Comparison of ENCODE assay signal across 2 cellular contexts in the genomic region with DNA sequence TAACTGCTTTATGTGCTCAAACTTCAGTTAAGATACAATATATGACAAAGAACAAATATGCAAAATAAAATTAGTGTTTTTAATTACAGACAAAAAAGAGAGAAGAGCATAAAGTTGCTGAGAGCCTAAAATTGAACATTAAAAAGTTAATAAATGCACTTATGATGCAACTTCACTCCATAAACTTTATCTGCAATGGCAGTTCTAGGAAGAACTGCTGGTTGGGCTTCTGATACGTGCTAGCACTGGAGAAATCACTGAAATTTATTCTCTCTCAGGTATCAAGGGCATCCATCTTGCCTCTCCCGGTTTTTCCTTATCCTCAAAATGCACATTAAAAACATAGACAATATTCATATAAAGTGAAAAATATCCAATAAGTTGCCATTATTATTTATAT.
TF ChIP-seq lines count a peak whose summit lies in the region.

No MANE protein-coding gene starts in this region.

TF ChIP-seq in IMR-90, 13 proteins besides CTCF, POLR2A, EP300 and RAD21:
- TF ChIP-seq, protein P1, sequence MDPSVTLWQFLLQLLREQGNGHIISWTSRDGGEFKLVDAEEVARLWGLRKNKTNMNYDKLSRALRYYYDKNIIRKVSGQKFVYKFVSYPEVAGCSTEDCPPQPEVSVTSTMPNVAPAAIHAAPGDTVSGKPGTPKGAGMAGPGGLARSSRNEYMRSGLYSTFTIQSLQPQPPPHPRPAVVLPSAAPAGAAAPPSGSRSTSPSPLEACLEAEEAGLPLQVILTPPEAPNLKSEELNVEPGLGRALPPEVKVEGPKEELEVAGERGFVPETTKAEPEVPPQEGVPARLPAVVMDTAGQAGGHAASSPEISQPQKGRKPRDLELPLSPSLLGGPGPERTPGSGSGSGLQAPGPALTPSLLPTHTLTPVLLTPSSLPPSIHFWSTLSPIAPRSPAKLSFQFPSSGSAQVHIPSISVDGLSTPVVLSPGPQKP (IDR thresholded peaks at IDR 0.05; ENCODE audit: borderline replicate concordance, low read depth, low read length) = no peak
- TF ChIP-seq CEBPB (IDR thresholded peaks at IDR 0.05; ENCODE audit: low read depth, low read length) = peak; percentile 42; the same call in 1 of the 2 replicates
- no peak for TF ChIP-seq BHLHE40 (IDR thresholded peaks at IDR 0.05; ENCODE audit: low read depth, low read length)

TF ChIP-seq in K562, 482 proteins besides CTCF, POLR2A, EP300 and RAD21:
- peak; percentile 64 for TF ChIP-seq ARID1B (IDR thresholded peaks at IDR 0.05)
- TF ChIP-seq, protein P2, sequence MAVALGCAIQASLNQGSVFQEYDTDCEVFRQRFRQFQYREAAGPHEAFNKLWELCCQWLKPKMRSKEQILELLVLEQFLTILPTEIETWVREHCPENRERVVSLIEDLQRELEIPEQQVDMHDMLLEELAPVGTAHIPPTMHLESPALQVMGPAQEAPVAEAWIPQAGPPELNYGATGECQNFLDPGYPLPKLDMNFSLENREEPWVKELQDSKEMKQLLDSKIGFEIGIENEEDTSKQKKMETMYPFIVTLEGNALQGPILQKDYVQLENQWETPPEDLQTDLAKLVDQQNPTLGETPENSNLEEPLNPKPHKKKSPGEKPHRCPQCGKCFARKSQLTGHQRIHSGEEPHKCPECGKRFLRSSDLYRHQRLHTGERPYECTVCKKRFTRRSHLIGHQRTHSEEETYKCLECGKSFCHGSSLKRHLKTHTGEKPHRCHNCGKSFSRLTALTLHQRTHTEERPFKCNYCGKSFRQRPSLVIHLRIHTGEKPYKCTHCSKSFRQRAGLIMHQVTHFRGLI (CRISPR knock-in tag; IDR thresholded peaks at IDR 0.05) = peak; percentile 50; the same call in 1 of the 2 replicates
- TF ChIP-seq TEAD4 (IDR thresholded peaks at IDR 0.05; ENCODE audit: low read length) = peak; percentile 56
- TF ChIP-seq TEAD4 (CRISPR knock-in tag; IDR thresholded peaks at IDR 0.05; ENCODE audit: borderline replicate concordance) = no peak
- TF ChIP-seq ZNF778 (CRISPR knock-in tag; IDR thresholded peaks at IDR 0.05) = no peak
- TF ChIP-seq CEBPG (CRISPR knock-in tag; IDR thresholded peaks at IDR 0.05) = peak; percentile 73; the same call in 1 of the 2 replicates
- TF ChIP-seq CEBPG (tag; conservative IDR thresholded peaks at IDR 0.05 in 1 of 2, IDR thresholded peaks at IDR 0.05 in 1 of 2) = peak; percentile 68 to 80
- TF ChIP-seq CHCHD3 (CRISPR knock-in tag; IDR thresholded peaks at IDR 0.05) = no peak
- TF ChIP-seq DPF2 (IDR thresholded peaks at IDR 0.05) = peak; percentile 22; the same call in 1 of the 2 replicates
- peak; percentile 54 for TF ChIP-seq STAT5A (IDR thresholded peaks at IDR 0.05; ENCODE audit: borderline replicate concordance, low read length)
- TF ChIP-seq POLR3A (IDR thresholded peaks at IDR 0.05; ENCODE audit: borderline replicate concordance, extremely low read depth, insufficient read depth, insufficient read length) = no peak
- peak; percentile 55 to 67; a peak in 3 of 4 replicates for TF ChIP-seq TRIM24 (IDR thresholded peaks at IDR 0.05)
- no peak for TF ChIP-seq ELF4 (CRISPR knock-in tag; IDR thresholded peaks at IDR 0.05)
- peak; percentile 59 for TF ChIP-seq TAL1 (IDR thresholded peaks at IDR 0.05)
- TF ChIP-seq, protein P3, sequence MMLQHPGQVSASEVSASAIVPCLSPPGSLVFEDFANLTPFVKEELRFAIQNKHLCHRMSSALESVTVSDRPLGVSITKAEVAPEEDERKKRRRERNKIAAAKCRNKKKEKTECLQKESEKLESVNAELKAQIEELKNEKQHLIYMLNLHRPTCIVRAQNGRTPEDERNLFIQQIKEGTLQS (IDR thresholded peaks at IDR 0.05) = peak; percentile 75
- TF ChIP-seq, protein P3 (CRISPR knock-in tag; conservative IDR thresholded peaks at IDR 0.05) = no peak
- TF ChIP-seq, protein P4, sequence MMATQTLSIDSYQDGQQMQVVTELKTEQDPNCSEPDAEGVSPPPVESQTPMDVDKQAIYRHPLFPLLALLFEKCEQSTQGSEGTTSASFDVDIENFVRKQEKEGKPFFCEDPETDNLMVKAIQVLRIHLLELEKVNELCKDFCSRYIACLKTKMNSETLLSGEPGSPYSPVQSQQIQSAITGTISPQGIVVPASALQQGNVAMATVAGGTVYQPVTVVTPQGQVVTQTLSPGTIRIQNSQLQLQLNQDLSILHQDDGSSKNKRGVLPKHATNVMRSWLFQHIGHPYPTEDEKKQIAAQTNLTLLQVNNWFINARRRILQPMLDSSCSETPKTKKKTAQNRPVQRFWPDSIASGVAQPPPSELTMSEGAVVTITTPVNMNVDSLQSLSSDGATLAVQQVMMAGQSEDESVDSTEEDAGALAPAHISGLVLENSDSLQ (IDR thresholded peaks at IDR 0.05) = peak; percentile 34; the same call in 1 of the 2 replicates
- TF ChIP-seq NR2C2 (CRISPR knock-in tag; IDR thresholded peaks at IDR 0.05) = no peak
- peak; percentile 12; the same call in 1 of the 2 replicates for TF ChIP-seq NR2C2 (tag; IDR thresholded peaks at IDR 0.05)
- TF ChIP-seq CBFA2T3 (IDR thresholded peaks at IDR 0.05) = peak; percentile 60
- 0 out of 2 replicates have a peak, but pooled peaks have one; percentile 8 for TF ChIP-seq NR2C1 (IDR thresholded peaks at IDR 0.05)
- TF ChIP-seq NR2C1 (tag; IDR thresholded peaks at IDR 0.05) = no peak; the same call in 1 of the 2 replicates
- peak; percentile 76 for TF ChIP-seq CEBPB (tag; IDR thresholded peaks at IDR 0.05)
